In genomic region chr22:21861290-21861848, GRCh38 we compare ENCODE assay signal across 16 cellular contexts. TPM values are rescaled to one million over a fixed set of nuclear protein-coding genes. Genes with fewer than 3 reads are reported as not detected.
DNase-seq lines count a peak whose midpoint lies in the region; ATAC-seq, FAIRE-seq and TF ChIP-seq lines count a peak whose summit lies in the region.
"Had no signal": no experiment of that assay in that cellular context is flagged by ENCODE, and none has a peak within 500 bp of the region (broad histone marks: within the 10 kb centered on the region; RNA-seq: fewer than 3 reads in every experiment).

No MANE protein-coding gene starts in this region.

- H3K9me3 Mint-ChIP-seq in MCF 10A (ENCODE audit: unreplicated experiment) = no peaks in the 10 kb centered on the region
- H3K9me3 Mint-ChIP-seq: stimulated activated effector memory CD8-positive, alpha-beta T cell treated with anti-CD3 and anti-CD28 coated beads, Interleukin-12 subunit alpha, Interleukin-12 subunit beta, amount 100 ng/mL, for 72 hours had no signal

- intact Hi-C loops in MCF 10A (cut with micrococcal nuclease) = loop anchor here (5.0 kb wide), 1 partner anchor 44 kb away; no protein-coding TSS in a partner anchor
- intact Hi-C loops in breast epithelium (cut with DNase I; ENCODE audit: low total_unique reads) = no loop called here
- intact Hi-C loops in GM12878 (cut with micrococcal nuclease; ENCODE audit: unreplicated experiment) = loop anchor here (5.0 kb wide), 1 partner anchor 99 kb away; no protein-coding TSS in a partner anchor
- intact Hi-C loops in right lobe of liver (cut with DNase I) = no loop called here

- CTCF ChIA-PET in MCF 10A (lab: Yijun Ruan, JAX) = no interaction called here
- CTCF ChIA-PET in GM12878 (lab: Yijun Ruan, JAX) = interaction anchor here (0.6 to 1.6 kb wide), 3 partner anchors 91 to 111 kb away, joined by 3 to 5 read pairs (median 3); no protein-coding TSS in a partner anchor

- POLR2A ChIA-PET in MCF 10A (lab: Yijun Ruan, JAX) (interaction anchor here (0.7 to 2.2 kb wide), 4 partner anchors 12 to 76 kb away, joined by 3 to 9 read pairs (median 4); no protein-coding TSS in a partner anchor), GM12878 (lab: Charles Lee) (interaction anchor here (0.8 kb wide), 1 partner anchor 38 kb away, joined by 3 read pairs; no protein-coding TSS in a partner anchor)

- FAIRE-seq in GM12878 (lab: Jason Lieb, UNC) = no peak
- FAIRE-seq: G401.6 had no signal

- no peaks in the 10 kb centered on the region for H3K36me3 ChIP-seq in breast epithelium
- H3K36me3 ChIP-seq in GM12878 (ENCODE audit: control insufficient read depth in 2 of 2, insufficient read depth in 2 of 2, low read length in 1 of 2) = no peaks in the 10 kb centered on the region; a peak in 1 of 4 replicates
- no peaks in the 10 kb centered on the region for H3K36me3 ChIP-seq in right lobe of liver
- H3K36me3 ChIP-seq in upper lobe of left lung = no peaks in the 10 kb centered on the region
- H3K36me3 ChIP-seq: left ventricle myocardium inferior, ovary had no signal

- ATAC-seq in GM12878 = no peak
- ATAC-seq in right lobe of liver = peak; percentile 57 to 60 (median 58)
- ATAC-seq in upper lobe of left lung (ENCODE audit: low FRiP score in 2 of 2) = no peak
- no peak for ATAC-seq in HG02973 (IDR thresholded peaks at IDR 0.05; ENCODE audit: unreplicated experiment)
- ATAC-seq: stimulated activated effector memory CD8-positive, alpha-beta T cell treated with anti-CD3 and anti-CD28 coated beads, Interleukin-12 subunit alpha, Interleukin-12 subunit beta, amount 100 ng/mL, for 72 hours had no signal

- H3K4me1 Mint-ChIP-seq in MCF 10A (ENCODE audit: insufficient read depth, unreplicated experiment) = peaks cover 58% of the 10 kb centered on the region

- WGBS in GM12878 (ENCODE audit: insufficient coverage, insufficient replicate concordance, low lambda C conversion rate, missing lambda C conversion rate) = 98% methylated on average over 3 of the region's 3 CpGs
- WGBS in right lobe of liver (ENCODE audit: insufficient coverage, low coverage, low lambda C conversion rate, missing lambda C conversion rate) = 64% methylated on average over 3 of the region's 3 CpGs
- WGBS in upper lobe of left lung, 2 donors = 83 to 88% methylated on average over 3 of the region's 3 CpGs

- SMC1A ChIA-PET in GM12878 (lab: Charles Lee; ENCODE audit: uncharacterized antibody, unreplicated experiment) = interaction anchor here (0.8 to 1.8 kb wide), 7 partner anchors 10 to 98 kb away, joined by 3 to 5 read pairs (median 4); no protein-coding TSS in a partner anchor

- no peaks in the 10 kb centered on the region for H3K27me3 Mint-ChIP-seq in MCF 10A (ENCODE audit: insufficient read depth, unreplicated experiment)

- DNase-seq in MCF 10A (ENCODE audit: unreplicated experiment) = peak; percentile 15
- DNase-seq in breast epithelium (ENCODE audit: low spot score in 2 of 2) = no peak
- DNase-seq in GM12878 (ENCODE audit: low read depth, low spot score) = no peak
- no peak for DNase-seq in right lobe of liver
- no peak for DNase-seq in upper lobe of left lung
- no peak for DNase-seq in NCI-H2107 (lab: John Stamatoyannopoulos, UW)
- no peak for DNase-seq in activated CD8-positive, alpha-beta memory T cell treated with anti-CD3 and anti-CD28 coated beads for 24 hours
- DNase-seq: activated CD4-positive, alpha-beta T cell treated with anti-CD3 and anti-CD28 coated beads, Interleukin-2, amount 50 U/mL, for 1 hour; Karpas-422; left ventricle myocardium inferior; NCI-H187 treated with DMSO at 0.1 percent for 48 hours; NK-92 treated with Interleukin-12 subunit alpha and Interleukin-12 subunit beta, amount 100 ng/mL, for 24 hours; ovary had no signal

- TF ChIP-seq EP300 in GM12878 (IDR thresholded peaks at IDR 0.05; ENCODE audit: borderline replicate concordance in 1 of 2, control insufficient read depth in 1 of 2, low read depth in 2 of 2, low read length in 2 of 2) (no peak), upper lobe of left lung (IDR thresholded peaks at IDR 0.05) (no peak)

- no peaks in the 10 kb centered on the region for H3K27me3 ChIP-seq in breast epithelium
- no peaks in the 10 kb centered on the region for H3K27me3 ChIP-seq in GM12878 (replicated peaks in 1 of 2; ENCODE audit: control insufficient read depth in 2 of 2, insufficient read depth in 2 of 2, low read length in 1 of 2)
- H3K27me3 ChIP-seq in right lobe of liver = no peaks in the 10 kb centered on the region
- no peaks in the 10 kb centered on the region for H3K27me3 ChIP-seq in upper lobe of left lung
- H3K27me3 ChIP-seq: ovary had no signal

- peak overlapping the region; percentile 85 for H3K27ac Mint-ChIP-seq in MCF 10A (ENCODE audit: low read depth, unreplicated experiment)
- H3K27ac Mint-ChIP-seq: stimulated activated effector memory CD8-positive, alpha-beta T cell treated with anti-CD3 and anti-CD28 coated beads, Interleukin-12 subunit alpha, Interleukin-12 subunit beta, amount 100 ng/mL, for 72 hours had no signal

- H3K4me1 ChIP-seq in breast epithelium (peaks cover 0 to 8% of the 10 kb centered on the region in 2 donors), GM12878 (ENCODE audit: control insufficient read depth, insufficient read depth, low read length) (peaks cover 25% of the 10 kb centered on the region), right lobe of liver (peaks cover 0 to 37% (median 18%) of the 10 kb centered on the region in 4 donors), upper lobe of left lung (peaks cover 77 to 98% (median 84%) of the 10 kb centered on the region in 4 donors)

- peaks cover 6% of the 10 kb centered on the region for H3K36me3 Mint-ChIP-seq in MCF 10A (ENCODE audit: insufficient read depth, unreplicated experiment)

- no peak overlapping the region for H3K4me3 ChIP-seq in breast epithelium
- H3K4me3 ChIP-seq in GM12878 = no peak overlapping the region
- H3K4me3 ChIP-seq in right lobe of liver = no peak overlapping the region
- no peak overlapping the region for H3K4me3 ChIP-seq in upper lobe of left lung
- H3K4me3 ChIP-seq: left ventricle myocardium inferior, ovary had no signal

- H3K9me3 ChIP-seq in breast epithelium = no peaks in the 10 kb centered on the region
- H3K9me3 ChIP-seq in GM12878 (replicated peaks; ENCODE audit: control insufficient read depth, insufficient read depth, low read length) = no peaks in the 10 kb centered on the region
- no peaks in the 10 kb centered on the region for H3K9me3 ChIP-seq in right lobe of liver
- H3K9me3 ChIP-seq in upper lobe of left lung = no peaks in the 10 kb centered on the region
- H3K9me3 ChIP-seq: left ventricle myocardium inferior, ovary had no signal

- H2AFZ ChIP-seq in GM12878 (ENCODE audit: control insufficient read depth, low read depth, low read length) = no peak overlapping the region

- H3K9ac ChIP-seq in GM12878 (ENCODE audit: control insufficient read depth, insufficient read depth, low read length) = no peak overlapping the region

- no peak for TF ChIP-seq RAD21 in GM12878 (IDR thresholded peaks at IDR 0.05; ENCODE audit: insufficient read depth, low read depth, low read length)

- no peak overlapping the region for H3K27ac ChIP-seq in breast epithelium
- no peak overlapping the region for H3K27ac ChIP-seq in GM12878 (ENCODE audit: control insufficient read depth, insufficient read depth)
- no peak overlapping the region for H3K27ac ChIP-seq in right lobe of liver
- peak overlapping the region; percentile 9 to 93 (median 60) for H3K27ac ChIP-seq in upper lobe of left lung
- H3K27ac ChIP-seq: left ventricle myocardium inferior, ovary had no signal

- TF ChIP-seq POLR2A in breast epithelium (IDR thresholded peaks at IDR 0.05) (no peak), GM12878 (IDR thresholded peaks at IDR 0.05; ENCODE audit: low read depth, low read length) (no peak), right lobe of liver (IDR thresholded peaks at IDR 0.05) (no peak), upper lobe of left lung (IDR thresholded peaks at IDR 0.05) (no peak)

- peaks cover 12% of the 10 kb centered on the region for H4K20me1 ChIP-seq in GM12878 (ENCODE audit: control insufficient read depth, insufficient read depth)

- no peak overlapping the region for H3K4me3 Mint-ChIP-seq in MCF 10A (ENCODE audit: unreplicated experiment)
- H3K4me3 Mint-ChIP-seq: stimulated activated effector memory CD8-positive, alpha-beta T cell treated with anti-CD3 and anti-CD28 coated beads, Interleukin-12 subunit alpha, Interleukin-12 subunit beta, amount 100 ng/mL, for 72 hours had no signal

- BruUV-seq in MCF 10A (replicated peaks; lab: Mats Ljungman, UMichigan) (no TSS peak), GM12878 (replicated peaks; lab: Mats Ljungman, UMichigan) (no TSS peak)

- no peak overlapping the region; the same call in none of the 2 replicates for H3K4me2 ChIP-seq in GM12878 (ENCODE audit: control insufficient read depth, insufficient read depth)

- TF ChIP-seq CTCF in MCF 10A (IDR thresholded peaks at IDR 0.05; ENCODE audit: unreplicated experiment) (no peak), breast epithelium (IDR thresholded peaks at IDR 0.05) (no peak), GM12878 (IDR thresholded peaks at IDR 0.05 in 2 of 3, conservative IDR thresholded peaks at IDR 0.05 in 1 of 3; ENCODE audit: control insufficient read depth in 2 of 3, extremely low read depth in 1 of 3, insufficient read depth in 1 of 3, low read depth in 3 of 3, low read length in 3 of 3) (no peak), right lobe of liver (IDR thresholded peaks at IDR 0.05) (no peak), upper lobe of left lung (IDR thresholded peaks at IDR 0.05) (no peak)

- RAD21 ChIA-PET in GM12878 (lab: Charles Lee; ENCODE audit: unreplicated experiment) = interaction anchor here (0.7 kb wide), 1 partner anchor 98 kb away, joined by 3 read pairs; no protein-coding TSS in a partner anchor

- in situ Hi-C loops in GM12878 (cut with MboI) = no loop called here

- H3K79me2 ChIP-seq in GM12878 (ENCODE audit: control insufficient read depth, insufficient read depth, low read length) = peaks cover 86% of the 10 kb centered on the region

RNA-seq across cellular contexts. Expression of gene MAPK1, which starts 6.1 kb away (rescaled TPM):
- total RNA-seq in MCF 10A (2022) = 123 and 145 TPM in 2 replicates
- 10 to 100 TPM; 43.3 to 49.9 (median 44.0) TPM for total RNA-seq in breast epithelium
- 74.3 and 78.3 TPM in 2 replicates for total RNA-seq in GM12878 (2013; cell fraction: nucleolus; rRNA removed)
- total RNA-seq in GM12878 (2014; rRNA removed) = 41.5 and 51.6 TPM in 2 replicates
- 53.3 and 63.6 TPM in 2 replicates for total RNA-seq in GM12878 (2014; rRNA removed; fragmentation: Illumina TruSeq; extraction: Trizol)
- 102 and 105 TPM in 2 replicates for total RNA-seq in GM12878 (2021)
- 21.8 TPM for polyA plus RNA-seq in GM12878 (2011; ENCODE audit: low read depth)
- polyA plus RNA-seq in GM12878 (2011; rRNA removed) = 118 and 123 TPM in 2 replicates
- 47.2 and 49.6 TPM in 2 replicates for polyA plus RNA-seq in GM12878 (2011; cell fraction: cytosol; rRNA removed)
- 34.8 and 46.6 TPM in 2 replicates for polyA plus RNA-seq in GM12878 (2011; cell fraction: nucleus; rRNA removed)
- 25.6 and 37.4 TPM in 2 replicates for polyA plus RNA-seq in GM12878 (2012)
- 75.7 and 87.7 TPM in 2 replicates for polyA plus RNA-seq in GM12878 (2014; fragmentation: Illumina TruSeq; extraction: Trizol)
- 10 to 100 TPM; 12.1 to 19.3 TPM for polyA plus RNA-seq in GM12878 (2014; fragmentation: Nextera tagmentation; extraction: Ambion mirVana)
- 53.2 and 58.6 TPM in 2 replicates for polyA plus RNA-seq in GM12878 (2014; rRNA removed)
- 10 to 100 TPM in 1 of 2 experiments, 1 to 10 TPM in 1; 7.0 to 87.6 TPM for polyA plus RNA-seq in GM12878 (2016; fragmentation: Nextera tagmentation; extraction: Ambion mirVana)
- 47.8 and 94.9 TPM in 2 replicates for polyA minus RNA-seq in GM12878 (2011; rRNA and poly(A)+ RNA removed)
- 17.0 and 27.3 TPM in 2 replicates for polyA minus RNA-seq in GM12878 (2011; cell fraction: cytosol; rRNA and poly(A)+ RNA removed)
- polyA minus RNA-seq in GM12878 (2011; cell fraction: nucleus; rRNA and poly(A)+ RNA removed) = 10.4 and 15.2 TPM in 2 replicates
- total RNA-seq in right lobe of liver = 10 to 100 TPM; 43.4 to 75.0 (median 59.5) TPM
- total RNA-seq in upper lobe of left lung = 100 to 1,000 TPM in 2 of 6 donors, 10 to 100 TPM in 4; 50.2 to 180 (median 65.9) TPM

Comparison
In these comparisons a context has a peak if more than half of its experiments do, and no peak if none do; other contexts are left out.
1. intact Hi-C loops: an anchor here in MCF 10A (5.0 kb wide) and GM12878 (5.0 kb wide); none called in breast epithelium and right lobe of liver.
2. H3K27ac ChIP-seq: peak in upper lobe of left lung (4 of 4); none in breast epithelium (0 of 2), GM12878 (single experiment) and right lobe of liver (0 of 3).
3. ATAC-seq: peak in right lobe of liver (4 of 4); none in GM12878 (single experiment), upper lobe of left lung (0 of 2) and HG02973 (single experiment).